In the genomic region with DNA sequence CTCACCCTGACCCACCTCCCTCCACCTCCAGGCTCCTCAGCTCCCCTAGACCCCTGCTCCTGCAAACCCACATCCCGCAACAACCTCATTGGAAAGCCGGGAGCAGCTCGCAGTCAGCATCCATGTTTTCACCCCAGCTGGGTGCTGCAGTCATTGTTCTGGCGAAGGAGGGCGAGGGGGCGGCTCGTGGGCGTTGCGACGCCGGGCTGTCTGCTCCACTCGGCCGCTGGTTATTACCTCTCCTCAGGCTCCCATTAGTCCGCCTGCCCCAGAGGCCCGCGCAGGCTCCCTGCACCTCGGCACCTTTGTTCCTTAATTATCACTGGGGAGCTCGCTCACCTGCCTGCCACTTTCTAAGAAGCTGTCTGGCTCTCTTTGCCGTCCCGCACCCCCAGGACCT, we compare ENCODE assay signal across 23 cellular contexts. TPM values are rescaled to one million over a fixed set of nuclear protein-coding genes. Genes with fewer than 3 reads are reported as not detected.
DNase-seq lines count a peak whose midpoint lies in the region; ATAC-seq and TF ChIP-seq lines count a peak whose summit lies in the region.
"Had no signal": no experiment of that assay in that cellular context is flagged by ENCODE, and none has a peak within 500 bp of the region (broad histone marks: within the 10 kb centered on the region; RNA-seq: fewer than 3 reads in every experiment).

No MANE protein-coding gene starts in this region.

- peak overlapping the region; percentile 58 for H3K9ac ChIP-seq in NT2/D1 (ENCODE audit: insufficient read length, low read depth)

- H3K36me3 Mint-ChIP-seq in GM23338 (ENCODE audit: low read depth): no peaks in the 10 kb centered on the region
- H3K36me3 Mint-ChIP-seq: activated naive CD8-positive, alpha-beta T cell treated with anti-CD3 and anti-CD28 coated beads for 36 hours; brain; CD4-positive, CD25-positive, alpha-beta regulatory T cell; T-cell had no signal

- H3K4me3 ChIP-seq in GM23338 (no peak overlapping the region), NT2/D1 (ENCODE audit: insufficient read length, low read depth) (no peak overlapping the region)
- H3K4me3 ChIP-seq: mucosa of descending colon, thyroid gland had no signal

- DNase-seq in GM23338 (ENCODE audit: low spot score) (peak; percentile 49), NCI-H1105 treated with DMSO at 0.1 percent for 48 hours (lab: John Stamatoyannopoulos, UW) (peak; percentile 87), NT2/D1 (ENCODE audit: low read depth, low spot score) (no peak), islet precursor cell (peak; percentile 90), SHP77 treated with DMSO at 0.1 percent for 48 hours (lab: John Stamatoyannopoulos, UW) (no peak)
- DNase-seq in activated CD4-positive, alpha-beta T cell treated with anti-CD3 and anti-CD28 coated beads for 4 hours: no peak
- DNase-seq: activated CD4-positive, alpha-beta T cell treated with anti-CD3 and anti-CD28 coated beads, Interleukin-2, amount 10 ng/mL, durations not matched to agents 7 days and 5 days; activated naive CD8-positive, alpha-beta T cell treated with anti-CD3 and anti-CD28 coated beads for 36 hours; CD4-positive, CD25-positive, alpha-beta regulatory T cell; DMS53; mucosa of descending colon; NCI-H187 treated with DMSO at 0.1 percent for 48 hours; NCI-H524 treated with DMSO at 0.1 percent for 48 hours; stimulated activated CD4-positive, alpha-beta T cell treated with anti-CD3 and anti-CD28 coated beads, Interleukin-4, amount 100 ng/mL, for 1 hour; stimulated activated naive CD8-positive, alpha-beta T cell treated with anti-CD3 and anti-CD28 coated beads, Interleukin-15, Interleukin-2, amounts not matched to agents 100 U/mL and 50 U/mL, for 24 hours; T-cell; thyroid gland had no signal

- no peak overlapping the region for H3K27ac ChIP-seq in GM23338 (ENCODE audit: low read depth)
- H3K27ac ChIP-seq: thyroid gland had no signal

- H3K36me3 ChIP-seq in GM23338 (ENCODE audit: insufficient read depth) (no peaks in the 10 kb centered on the region), NT2/D1 (ENCODE audit: insufficient read depth, insufficient read length, low read length) (no peaks in the 10 kb centered on the region)
- H3K36me3 ChIP-seq: thyroid gland had no signal

- no peaks in the 10 kb centered on the region for H3K9me3 Mint-ChIP-seq in GM23338
- H3K9me3 Mint-ChIP-seq: activated CD4-positive, alpha-beta T cell treated with anti-CD3 and anti-CD28 coated beads, Interleukin-2, amount 10 ng/mL, durations not matched to agents 7 days and 5 days; activated naive CD8-positive, alpha-beta T cell treated with anti-CD3 and anti-CD28 coated beads for 36 hours; activated T-helper 17 cell treated with anti-CD3 and anti-CD28 coated beads, Interleukin-2, amount 50 U/mL, for 72 hours; brain; T-cell had no signal

- no peak overlapping the region; the same call in 1 of the 2 replicates for H3K4me2 ChIP-seq in GM23338

- H2AFZ ChIP-seq in GM23338: peak overlapping the region; percentile 89

- peaks cover 19% of the 10 kb centered on the region for H3K27me3 Mint-ChIP-seq in GM23338 (ENCODE audit: insufficient read depth, low read depth, poor library complexity)

- no peaks in the 10 kb centered on the region for H3K4me1 ChIP-seq in GM23338 (ENCODE audit: insufficient read depth)
- H3K4me1 ChIP-seq in NT2/D1 (ENCODE audit: insufficient read depth, insufficient read length): peaks cover 14% of the 10 kb centered on the region
- H3K4me1 ChIP-seq: thyroid gland had no signal

- ATAC-seq in GM23338: peak; percentile 87
- ATAC-seq in GM21786 (IDR thresholded peaks at IDR 0.05; ENCODE audit: unreplicated experiment): no peak
- no peak for ATAC-seq in GM18909 (IDR thresholded peaks at IDR 0.05; ENCODE audit: poor library complexity, unreplicated experiment)
- ATAC-seq: activated T-helper 17 cell treated with anti-CD3 and anti-CD28 coated beads, Interleukin-2, amount 50 U/mL, for 72 hours; mucosa of descending colon; stimulated activated naive CD8-positive, alpha-beta T cell treated with anti-CD3 and anti-CD28 coated beads, Interleukin-15, Interleukin-2, amounts not matched to agents 100 U/mL and 50 U/mL, for 24 hours; T-cell had no signal

- no peaks in the 10 kb centered on the region for H4K20me1 ChIP-seq in GM23338 (replicated peaks; ENCODE audit: insufficient read depth)

- H3K27me3 ChIP-seq in GM23338 (ENCODE audit: insufficient read depth) (no peaks in the 10 kb centered on the region; the same call in 1 of the 2 replicates), NT2/D1 (ENCODE audit: insufficient read depth, insufficient read length) (peaks cover 11% of the 10 kb centered on the region)
- H3K27me3 ChIP-seq: thyroid gland had no signal

- H3K4me1 Mint-ChIP-seq in GM23338: peaks cover 8% of the 10 kb centered on the region; the same call in 2 of the 3 replicates
- H3K4me1 Mint-ChIP-seq: activated CD4-positive, alpha-beta T cell treated with anti-CD3 and anti-CD28 coated beads, Interleukin-2, amount 10 ng/mL, durations not matched to agents 7 days and 5 days; activated naive CD8-positive, alpha-beta T cell treated with anti-CD3 and anti-CD28 coated beads for 36 hours; activated T-helper 17 cell treated with anti-CD3 and anti-CD28 coated beads, Interleukin-2, amount 50 U/mL, for 72 hours; brain; CD4-positive, CD25-positive, alpha-beta regulatory T cell; T-cell had no signal

- no peaks in the 10 kb centered on the region for H3F3A ChIP-seq in GM23338 (replicated peaks; ENCODE audit: low read depth)

- H3K4me3 Mint-ChIP-seq in GM23338: no peak overlapping the region
- H3K4me3 Mint-ChIP-seq: activated CD4-positive, alpha-beta T cell treated with anti-CD3 and anti-CD28 coated beads, Interleukin-2, amount 10 ng/mL, durations not matched to agents 7 days and 5 days; activated naive CD8-positive, alpha-beta T cell treated with anti-CD3 and anti-CD28 coated beads for 36 hours; activated T-helper 17 cell treated with anti-CD3 and anti-CD28 coated beads, Interleukin-2, amount 50 U/mL, for 72 hours; brain; CD4-positive, CD25-positive, alpha-beta regulatory T cell; T-cell had no signal

- no peaks in the 10 kb centered on the region for H3K9me2 ChIP-seq in GM23338 (ENCODE audit: insufficient read depth)

- H3K9me3 ChIP-seq in NT2/D1 (ENCODE audit: insufficient read depth, low read length): no peaks in the 10 kb centered on the region
- H3K9me3 ChIP-seq: mucosa of descending colon, thyroid gland had no signal

- no peak overlapping the region for H3K27ac Mint-ChIP-seq in GM23338
- H3K27ac Mint-ChIP-seq: activated CD4-positive, alpha-beta T cell treated with anti-CD3 and anti-CD28 coated beads, Interleukin-2, amount 10 ng/mL, durations not matched to agents 7 days and 5 days; activated naive CD8-positive, alpha-beta T cell treated with anti-CD3 and anti-CD28 coated beads for 36 hours; activated T-helper 17 cell treated with anti-CD3 and anti-CD28 coated beads, Interleukin-2, amount 50 U/mL, for 72 hours; CD4-positive, CD25-positive, alpha-beta regulatory T cell; T-cell had no signal

- TF ChIP-seq CTCF in GM23338 (conservative IDR thresholded peaks at IDR 0.05; ENCODE audit: low read depth in 2 of 2): no peak

- H3K79me2 ChIP-seq in GM23338 (replicated peaks; ENCODE audit: insufficient read depth): no peaks in the 10 kb centered on the region

TF ChIP-seq in GM23338, 12 proteins besides CTCF, POLR2A, EP300 and RAD21:
- TF ChIP-seq STAT1 (IDR thresholded peaks at IDR 0.05; ENCODE audit: unreplicated experiment) (no peak), CREB1 (CRISPR knock-in tag; IDR thresholded peaks at IDR 0.05; ENCODE audit: low read depth) (no peak), EZH2phosphoT487 (IDR thresholded peaks at IDR 0.05; ENCODE audit: unreplicated experiment) (no peak), NANOG (IDR thresholded peaks at IDR 0.05; ENCODE audit: borderline replicate concordance) (no peak), ZNF331 (CRISPR knock-in tag; IDR thresholded peaks at IDR 0.05; ENCODE audit: low read depth) (no peak), ETS1 (IDR thresholded peaks at IDR 0.05) (no peak), EZH2 (IDR thresholded peaks at IDR 0.05; ENCODE audit: low read depth, unreplicated experiment) (no peak), ZNF114 (CRISPR knock-in tag; IDR thresholded peaks at IDR 0.05) (no peak), JUNB (IDR thresholded peaks at IDR 0.05; ENCODE audit: unreplicated experiment) (no peak)

RNA-seq across cellular contexts. Expression of gene DLX4, which starts 24.5 kb away (rescaled TPM):
- total RNA-seq in GM23338 (2014; rRNA removed; shearing (Covaris generic)): 0.10 and 0.58 TPM in 2 replicates
- polyA plus RNA-seq in GM23338 (2016; fragmentation: Nextera tagmentation; extraction: Ambion mirVana): 0.79 and 0.80 TPM in 2 replicates
- total RNA-seq: CD4-positive, CD25-positive, alpha-beta regulatory T cell; glomerular endothelial cell; liver had no signal
- polyA plus RNA-seq: CD4-positive, CD25-positive, alpha-beta regulatory T cell; liver had no signal

RNA-seq across cellular contexts. Expression of gene DLX3, which starts 50.6 kb away (rescaled TPM):
- total RNA-seq in GM23338 (2014; rRNA removed; shearing (Covaris generic)): 0.14 TPM in 1 of 2 replicates, not detected in the other
- 0.19 and 0.27 TPM in 2 replicates for polyA plus RNA-seq in GM23338 (2016; fragmentation: Nextera tagmentation; extraction: Ambion mirVana)
- total RNA-seq: activated CD4-positive, alpha-beta T cell treated with anti-CD3 and anti-CD28 coated beads, Interleukin-2, amount 10 ng/mL, durations not matched to agents 7 days and 5 days; activated T-helper 17 cell treated with anti-CD3 and anti-CD28 coated beads, Interleukin-2, amount 50 U/mL, for 72 hours; CD4-positive, CD25-positive, alpha-beta regulatory T cell; glomerular endothelial cell; liver; T-cell had no signal
- polyA plus RNA-seq: liver had no signal

Comparison
In these comparisons a context has a peak if more than half of its experiments do, and no peak if none do; other contexts are left out.
1. DNase-seq: peak in GM23338 (single experiment), NCI-H1105 treated with DMSO at 0.1 percent for 48 hours (single experiment) and islet precursor cell (single experiment); none in NT2/D1 (single experiment), activated CD4-positive, alpha-beta T cell treated with anti-CD3 and anti-CD28 coated beads for 4 hours (0 of 2) and SHP77 treated with DMSO at 0.1 percent for 48 hours (single experiment).